1 cellular context compared by ENCODE assay signal in genomic region chr17:7146115-7146514, GRCh38.
TF ChIP-seq lines count a peak whose summit lies in the region.

No MANE protein-coding gene starts in this region.

TF ChIP-seq in GM23338, 12 proteins besides CTCF, POLR2A, EP300 and RAD21:
- no peak for TF ChIP-seq ZNF462 (CRISPR knock-in tag; IDR thresholded peaks at IDR 0.05)
- no peak for TF ChIP-seq REST (IDR thresholded peaks at IDR 0.05; ENCODE audit: unreplicated experiment)
- TF ChIP-seq POLR2AphosphoS5 (IDR thresholded peaks at IDR 0.05; ENCODE audit: low read depth): no peak
- TF ChIP-seq ZNF331 (CRISPR knock-in tag; IDR thresholded peaks at IDR 0.05; ENCODE audit: low read depth): no peak
- TF ChIP-seq EZH2phosphoT487 (IDR thresholded peaks at IDR 0.05; ENCODE audit: unreplicated experiment): no peak
- TF ChIP-seq STAT1 (IDR thresholded peaks at IDR 0.05; ENCODE audit: unreplicated experiment): no peak
TF ChIP-seq in GM23338: peak in this region for 0.
